In genomic region chr15:81398456-81398855, GRCh38 we compare ENCODE assay signal across 15 cellular contexts. TPM values are rescaled to one million over a fixed set of nuclear protein-coding genes. Genes with fewer than 3 reads are reported as not detected.
"Had no signal": no experiment of that assay in that cellular context is flagged by ENCODE, and none has a peak within 500 bp of the region (broad histone marks: within the 10 kb centered on the region; RNA-seq: fewer than 3 reads in every experiment).

No MANE protein-coding gene starts in this region.

- H3K9me3 ChIP-seq: left lung, lower lobe of right lung, right atrium auricular region had no signal

- H3K36me3 ChIP-seq: heart left ventricle, left lung, lower lobe of right lung, right atrium auricular region had no signal

- H3K27me3 ChIP-seq: heart left ventricle, left lung, right atrium auricular region had no signal

- H3K27ac ChIP-seq: heart left ventricle, left lung, lower lobe of right lung, right atrium auricular region had no signal

- H3K4me3 ChIP-seq: heart left ventricle, left lung, lower lobe of right lung, right atrium auricular region had no signal

- DNase-seq: effector memory CD4-positive, alpha-beta T cell; heart left ventricle; hypothalamus; kidney glomerular epithelial cell; left lung; lower lobe of right lung; midbrain; naive B cell; posterior cingulate gyrus; stimulated activated CD4-positive, alpha-beta T cell treated with anti-CD3 and anti-CD28 coated beads, Interleukin-12 subunit alpha, Interleukin-12 subunit beta, amount 100 ng/mL, for 4 hours; stimulated activated naive CD4-positive, alpha-beta T cell treated with Interleukin-2 at 50 U/mL for 16 hours had no signal

- H3K4me1 ChIP-seq: heart left ventricle, left lung, lower lobe of right lung, right atrium auricular region had no signal

- ATAC-seq: esophagus mucosa, heart left ventricle, lower lobe of right lung had no signal

RNA-seq across cellular contexts. Expression of gene TMC3, which starts 24.4 kb away (rescaled TPM):
- total RNA-seq: esophagus mucosa, fibroblast of lung, glomerular endothelial cell, left lung, lower lobe of right lung, right atrium auricular region had no signal
- polyA plus RNA-seq: fibroblast of lung, heart left ventricle had no signal
